In the genomic region with DNA sequence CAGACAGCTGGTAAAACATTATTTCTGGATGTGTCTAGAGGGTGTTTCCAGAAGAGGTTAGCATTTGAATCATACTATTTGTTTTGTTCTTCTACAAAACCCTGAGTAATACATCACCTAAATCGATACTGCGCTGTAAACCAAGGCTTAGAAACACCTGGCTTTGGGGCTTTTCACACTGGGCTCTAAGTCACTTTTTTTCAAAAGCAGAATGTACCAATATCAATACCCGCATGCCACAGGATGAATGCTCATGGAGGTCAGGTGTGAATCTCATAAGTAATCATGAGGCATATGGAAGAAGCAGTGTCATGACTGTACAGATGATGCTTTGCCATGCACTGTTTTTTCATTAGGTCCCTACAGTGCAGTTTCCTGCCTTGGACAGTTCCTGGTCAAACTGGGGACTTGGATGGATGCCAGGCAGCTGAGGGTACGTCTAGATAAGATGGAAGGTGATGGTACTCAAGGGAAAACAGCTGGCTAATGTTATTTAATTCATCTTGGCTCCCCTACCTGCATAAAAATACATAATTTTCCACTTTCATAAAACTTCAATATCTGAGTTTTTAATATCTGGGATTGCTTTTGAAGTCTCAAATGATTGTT, we compare ENCODE assay signal across 22 cellular contexts. TPM values are rescaled to one million over a fixed set of nuclear protein-coding genes. Genes with fewer than 3 reads are reported as not detected.
DNase-seq lines count a peak whose midpoint lies in the region; ATAC-seq and TF ChIP-seq lines count a peak whose summit lies in the region.
"Had no signal": no experiment of that assay in that cellular context is flagged by ENCODE, and none has a peak within 500 bp of the region (broad histone marks: within the 10 kb centered on the region; RNA-seq: fewer than 3 reads in every experiment).

No MANE protein-coding gene starts in this region.

- BruUV-seq in Calu3 (replicated peaks; lab: Mats Ljungman, UMichigan): no TSS peak

- no peaks in the 10 kb centered on the region for H3K27me3 ChIP-seq in GM06990 (replicated peaks; ENCODE audit: control insufficient read depth, insufficient read depth, low read length)
- no peaks in the 10 kb centered on the region for H3K27me3 ChIP-seq in esophagus squamous epithelium
- H3K27me3 ChIP-seq: transverse colon had no signal

- intact Hi-C loops in Calu3 (cut with micrococcal nuclease; ENCODE audit: unreplicated experiment) (no loop called here), esophagus squamous epithelium (cut with DNase I) (no loop called here)

- H3K4me3 ChIP-seq in GM06990 (replicated peaks; ENCODE audit: low read depth, low read length) (no peak overlapping the region), esophagus squamous epithelium (no peak overlapping the region)
- H3K4me3 ChIP-seq: MG63, transverse colon had no signal

- ATAC-seq in HG02885 (IDR thresholded peaks at IDR 0.05; ENCODE audit: poor library complexity, unreplicated experiment): peak; percentile 81
- ATAC-seq in GM18511 (IDR thresholded peaks at IDR 0.05; ENCODE audit: unreplicated experiment): no peak
- ATAC-seq: HepG2, natural killer cell had no signal

- CTCF ChIA-PET in Calu3 (lab: Charles Lee): no interaction called here

- peak; percentile 13 for DNase-seq in Calu3
- DNase-seq in GM06990 (ENCODE audit: extremely low read depth, insufficient read length): peak; percentile 25
- DNase-seq in SHP77 (lab: John Stamatoyannopoulos, UW): peak; percentile 78 to 79
- DNase-seq in ecto neural progenitor cell (ENCODE audit: low spot score): no peak
- DNase-seq in esophagus squamous epithelium (lab: John Stamatoyannopoulos, UW): no peak
- no peak for DNase-seq in stimulated activated CD4-positive, alpha-beta T cell treated with anti-CD3 and anti-CD28 coated beads, Interleukin-4, amount 100 ng/mL, for 24 hours
- DNase-seq: activated CD4-positive, alpha-beta T cell treated with anti-CD3 and anti-CD28 coated beads, Interleukin-2, amount 10 ng/mL, durations not matched to agents 24 days and 14 days; activated CD8-positive, alpha-beta memory T cell treated with anti-CD3 and anti-CD28 coated beads, Interleukin-2, amount 50 U/mL, for 48 hours; activated naive CD4-positive, alpha-beta T cell treated with Interleukin-2 at 50 U/mL for 16 hours; Caco-2; hippocampal formation; mesenchymal stem cell; MG63; natural killer cell; NCI-H2107; SIG-M5; small intestine; T-helper 9 cell; transverse colon had no signal

- TF ChIP-seq CTCF in Calu3 (IDR thresholded peaks at IDR 0.05; ENCODE audit: unreplicated experiment): no peak
- TF ChIP-seq CTCF in GM06990 (IDR thresholded peaks at IDR 0.05; ENCODE audit: insufficient read depth, low read length, poor library complexity, severe bottlenecking): no peak
- TF ChIP-seq CTCF in esophagus squamous epithelium (IDR thresholded peaks at IDR 0.05): no peak

- H3K36me3 Mint-ChIP-seq in Calu3 (ENCODE audit: insufficient read depth, unreplicated experiment): no peaks in the 10 kb centered on the region
- H3K36me3 Mint-ChIP-seq: natural killer cell had no signal

- H3K9me3 ChIP-seq in esophagus squamous epithelium: no peaks in the 10 kb centered on the region
- H3K9me3 ChIP-seq: Caco-2, transverse colon had no signal

- WGBS in esophagus squamous epithelium, 2 donors: 68 to 75% methylated on average over 4 of the region's 4 CpGs

- no peaks in the 10 kb centered on the region for H3K36me3 ChIP-seq in GM06990 (ENCODE audit: control insufficient read depth, insufficient read depth, low read length)
- H3K36me3 ChIP-seq in esophagus squamous epithelium: no peaks in the 10 kb centered on the region
- H3K36me3 ChIP-seq: MG63, transverse colon had no signal

- H3K9me3 Mint-ChIP-seq in Calu3 (ENCODE audit: low read depth, unreplicated experiment): no peaks in the 10 kb centered on the region
- H3K9me3 Mint-ChIP-seq: activated CD4-positive, alpha-beta T cell treated with anti-CD3 and anti-CD28 coated beads, Interleukin-2, amount 10 ng/mL, durations not matched to agents 24 days and 14 days; natural killer cell had no signal

- peaks cover 17% of the 10 kb centered on the region for H3K27me3 Mint-ChIP-seq in Calu3 (ENCODE audit: unreplicated experiment)

- H3K4me3 Mint-ChIP-seq in Calu3 (ENCODE audit: low read depth, unreplicated experiment): no peak overlapping the region
- H3K4me3 Mint-ChIP-seq: activated CD4-positive, alpha-beta T cell treated with anti-CD3 and anti-CD28 coated beads, Interleukin-2, amount 10 ng/mL, durations not matched to agents 24 days and 14 days; natural killer cell had no signal

- H3K4me1 Mint-ChIP-seq in Calu3 (ENCODE audit: low read depth, unreplicated experiment): peaks cover 8% of the 10 kb centered on the region
- H3K4me1 Mint-ChIP-seq: activated CD4-positive, alpha-beta T cell treated with anti-CD3 and anti-CD28 coated beads, Interleukin-2, amount 10 ng/mL, durations not matched to agents 24 days and 14 days; natural killer cell had no signal

- TF ChIP-seq POLR2A in esophagus squamous epithelium (IDR thresholded peaks at IDR 0.05): no peak

- no peak overlapping the region for H3K27ac Mint-ChIP-seq in Calu3 (ENCODE audit: unreplicated experiment)
- H3K27ac Mint-ChIP-seq: activated CD4-positive, alpha-beta T cell treated with anti-CD3 and anti-CD28 coated beads, Interleukin-2, amount 10 ng/mL, durations not matched to agents 24 days and 14 days; natural killer cell had no signal

- no peaks in the 10 kb centered on the region for H3K4me1 ChIP-seq in esophagus squamous epithelium
- H3K4me1 ChIP-seq: Caco-2, transverse colon had no signal

- H3K27ac ChIP-seq in esophagus squamous epithelium: no peak overlapping the region
- H3K27ac ChIP-seq: transverse colon had no signal

RNA-seq across cellular contexts. Expression of gene ATG10, which starts 48.9 kb away (rescaled TPM):
- total RNA-seq in Calu3 (2022): 8.9 and 10.0 TPM in 2 replicates
- 1 to 10 TPM; 3.1 to 7.8 (median 6.1) TPM for total RNA-seq in esophagus squamous epithelium

Comparison
In these comparisons a context has a peak if more than half of its experiments do, and no peak if none do; other contexts are left out.
1. DNase-seq: peak in Calu3 (single experiment), GM06990 (single experiment) and SHP77 (2 of 2); none in ecto neural progenitor cell (single experiment), esophagus squamous epithelium (single experiment) and stimulated activated CD4-positive, alpha-beta T cell treated with anti-CD3 and anti-CD28 coated beads, Interleukin-4, amount 100 ng/mL, for 24 hours (single experiment).